ENCODE assay signal across 1 cellular context in the genomic region with DNA sequence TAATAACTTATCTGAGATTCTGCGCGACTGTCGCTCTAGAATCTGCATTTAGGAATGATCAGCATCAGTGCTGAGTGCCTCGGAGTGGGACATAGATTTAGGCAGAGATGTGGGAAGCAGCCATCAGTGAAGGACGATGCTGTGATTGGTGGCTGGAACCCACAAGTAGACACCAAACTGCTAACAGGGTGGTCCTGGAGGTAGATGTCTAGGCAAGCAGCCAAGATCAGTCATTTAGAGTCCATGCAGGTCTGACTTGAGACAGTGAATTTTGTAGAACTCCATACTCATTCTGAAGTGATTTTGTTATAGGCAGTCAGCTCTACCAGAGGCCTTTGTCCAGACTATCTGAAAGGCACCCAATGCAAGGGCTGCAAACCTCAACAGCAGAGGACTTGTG.
TF ChIP-seq lines count a peak whose summit lies in the region.

No MANE protein-coding gene starts in this region.

TF ChIP-seq in SK-N-SH, 30 proteins besides CTCF, POLR2A, EP300 and RAD21 (continued from another document):
- TF ChIP-seq, protein P1, sequence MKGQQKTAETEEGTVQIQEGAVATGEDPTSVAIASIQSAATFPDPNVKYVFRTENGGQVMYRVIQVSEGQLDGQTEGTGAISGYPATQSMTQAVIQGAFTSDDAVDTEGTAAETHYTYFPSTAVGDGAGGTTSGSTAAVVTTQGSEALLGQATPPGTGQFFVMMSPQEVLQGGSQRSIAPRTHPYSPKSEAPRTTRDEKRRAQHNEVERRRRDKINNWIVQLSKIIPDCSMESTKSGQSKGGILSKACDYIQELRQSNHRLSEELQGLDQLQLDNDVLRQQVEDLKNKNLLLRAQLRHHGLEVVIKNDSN (IDR thresholded peaks at IDR 0.05; ENCODE audit: borderline replicate concordance, low read depth), result no peak
- TF ChIP-seq MEF2A (IDR thresholded peaks at IDR 0.05; ENCODE audit: borderline replicate concordance, low read depth), result no peak
- TF ChIP-seq SIN3A (IDR thresholded peaks at IDR 0.05; ENCODE audit: borderline replicate concordance, low read depth, low read length), result no peak
- TF ChIP-seq FOXM1 (IDR thresholded peaks at IDR 0.05; ENCODE audit: low read depth), result no peak
- TF ChIP-seq, protein P2, sequence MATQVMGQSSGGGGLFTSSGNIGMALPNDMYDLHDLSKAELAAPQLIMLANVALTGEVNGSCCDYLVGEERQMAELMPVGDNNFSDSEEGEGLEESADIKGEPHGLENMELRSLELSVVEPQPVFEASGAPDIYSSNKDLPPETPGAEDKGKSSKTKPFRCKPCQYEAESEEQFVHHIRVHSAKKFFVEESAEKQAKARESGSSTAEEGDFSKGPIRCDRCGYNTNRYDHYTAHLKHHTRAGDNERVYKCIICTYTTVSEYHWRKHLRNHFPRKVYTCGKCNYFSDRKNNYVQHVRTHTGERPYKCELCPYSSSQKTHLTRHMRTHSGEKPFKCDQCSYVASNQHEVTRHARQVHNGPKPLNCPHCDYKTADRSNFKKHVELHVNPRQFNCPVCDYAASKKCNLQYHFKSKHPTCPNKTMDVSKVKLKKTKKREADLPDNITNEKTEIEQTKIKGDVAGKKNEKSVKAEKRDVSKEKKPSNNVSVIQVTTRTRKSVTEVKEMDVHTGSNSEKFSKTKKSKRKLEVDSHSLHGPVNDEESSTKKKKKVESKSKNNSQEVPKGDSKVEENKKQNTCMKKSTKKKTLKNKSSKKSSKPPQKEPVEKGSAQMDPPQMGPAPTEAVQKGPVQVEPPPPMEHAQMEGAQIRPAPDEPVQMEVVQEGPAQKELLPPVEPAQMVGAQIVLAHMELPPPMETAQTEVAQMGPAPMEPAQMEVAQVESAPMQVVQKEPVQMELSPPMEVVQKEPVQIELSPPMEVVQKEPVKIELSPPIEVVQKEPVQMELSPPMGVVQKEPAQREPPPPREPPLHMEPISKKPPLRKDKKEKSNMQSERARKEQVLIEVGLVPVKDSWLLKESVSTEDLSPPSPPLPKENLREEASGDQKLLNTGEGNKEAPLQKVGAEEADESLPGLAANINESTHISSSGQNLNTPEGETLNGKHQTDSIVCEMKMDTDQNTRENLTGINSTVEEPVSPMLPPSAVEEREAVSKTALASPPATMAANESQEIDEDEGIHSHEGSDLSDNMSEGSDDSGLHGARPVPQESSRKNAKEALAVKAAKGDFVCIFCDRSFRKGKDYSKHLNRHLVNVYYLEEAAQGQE (IDR thresholded peaks at IDR 0.05; ENCODE audit: low read depth, low read length), result no peak
- no peak for TF ChIP-seq FOSL2 (IDR thresholded peaks at IDR 0.05; ENCODE audit: borderline replicate concordance, low read depth)
- TF ChIP-seq JUND (IDR thresholded peaks at IDR 0.05), result no peak
- TF ChIP-seq, protein P3, sequence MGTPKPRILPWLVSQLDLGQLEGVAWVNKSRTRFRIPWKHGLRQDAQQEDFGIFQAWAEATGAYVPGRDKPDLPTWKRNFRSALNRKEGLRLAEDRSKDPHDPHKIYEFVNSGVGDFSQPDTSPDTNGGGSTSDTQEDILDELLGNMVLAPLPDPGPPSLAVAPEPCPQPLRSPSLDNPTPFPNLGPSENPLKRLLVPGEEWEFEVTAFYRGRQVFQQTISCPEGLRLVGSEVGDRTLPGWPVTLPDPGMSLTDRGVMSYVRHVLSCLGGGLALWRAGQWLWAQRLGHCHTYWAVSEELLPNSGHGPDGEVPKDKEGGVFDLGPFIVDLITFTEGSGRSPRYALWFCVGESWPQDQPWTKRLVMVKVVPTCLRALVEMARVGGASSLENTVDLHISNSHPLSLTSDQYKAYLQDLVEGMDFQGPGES (IDR thresholded peaks at IDR 0.05; ENCODE audit: low read depth, low read length), result no peak
- TF ChIP-seq EZH2phosphoT487 (IDR thresholded peaks at IDR 0.05; ENCODE audit: borderline replicate concordance, low read depth), result no peak
- TF ChIP-seq, protein P4, sequence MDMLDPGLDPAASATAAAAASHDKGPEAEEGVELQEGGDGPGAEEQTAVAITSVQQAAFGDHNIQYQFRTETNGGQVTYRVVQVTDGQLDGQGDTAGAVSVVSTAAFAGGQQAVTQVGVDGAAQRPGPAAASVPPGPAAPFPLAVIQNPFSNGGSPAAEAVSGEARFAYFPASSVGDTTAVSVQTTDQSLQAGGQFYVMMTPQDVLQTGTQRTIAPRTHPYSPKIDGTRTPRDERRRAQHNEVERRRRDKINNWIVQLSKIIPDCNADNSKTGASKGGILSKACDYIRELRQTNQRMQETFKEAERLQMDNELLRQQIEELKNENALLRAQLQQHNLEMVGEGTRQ (IDR thresholded peaks at IDR 0.05; ENCODE audit: borderline replicate concordance, low read depth, low read length), result no peak
- TF ChIP-seq, protein P5, sequence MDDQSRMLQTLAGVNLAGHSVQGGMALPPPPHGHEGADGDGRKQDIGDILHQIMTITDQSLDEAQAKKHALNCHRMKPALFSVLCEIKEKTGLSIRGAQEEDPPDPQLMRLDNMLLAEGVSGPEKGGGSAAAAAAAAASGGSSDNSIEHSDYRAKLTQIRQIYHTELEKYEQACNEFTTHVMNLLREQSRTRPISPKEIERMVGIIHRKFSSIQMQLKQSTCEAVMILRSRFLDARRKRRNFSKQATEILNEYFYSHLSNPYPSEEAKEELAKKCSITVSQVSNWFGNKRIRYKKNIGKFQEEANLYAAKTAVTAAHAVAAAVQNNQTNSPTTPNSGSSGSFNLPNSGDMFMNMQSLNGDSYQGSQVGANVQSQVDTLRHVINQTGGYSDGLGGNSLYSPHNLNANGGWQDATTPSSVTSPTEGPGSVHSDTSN (IDR thresholded peaks at IDR 0.05), result no peak
- no peak for TF ChIP-seq ELF1 (IDR thresholded peaks at IDR 0.05)
